26 cellular contexts compared by ENCODE assay signal in genomic region chr22:26391623-26392022, GRCh38.
"Had no signal": no experiment of that assay in that cellular context is flagged by ENCODE, and none has a peak within 500 bp of the region (broad histone marks: within the 10 kb centered on the region; RNA-seq: fewer than 3 reads in every experiment).

No MANE protein-coding gene starts in this region.

- H3K4me1 Mint-ChIP-seq: immature natural killer cell, mesothelial cell of epicardium had no signal

- H3K27me3 ChIP-seq: colonic mucosa, hepatocyte had no signal

- H3K9me3 ChIP-seq: colonic mucosa, esophagus squamous epithelium, gastroesophageal sphincter, heart left ventricle, left ventricle myocardium inferior, lower lobe of right lung, mucosa of descending colon had no signal

- H3K27ac Mint-ChIP-seq: dendritic cell treated with granulocyte-macrophage colony-stimulating factor and Interleukin-4, amounts not matched to agents 40 ng/mL and 50 ng/mL, for 4 days; effector memory CD8-positive, alpha-beta T cell; endodermal cell; immature natural killer cell; mesothelial cell of epicardium had no signal

- H3K79me2 ChIP-seq: hepatocyte had no signal

- H3K4me1 ChIP-seq: colonic mucosa, esophagus squamous epithelium, gastroesophageal sphincter, heart left ventricle, left ventricle myocardium inferior, lower lobe of right lung had no signal

- H3K4me2 ChIP-seq: hepatocyte had no signal

- H3K9me3 Mint-ChIP-seq: dendritic cell treated with granulocyte-macrophage colony-stimulating factor and Interleukin-4, amounts not matched to agents 40 ng/mL and 50 ng/mL, for 4 days; effector memory CD8-positive, alpha-beta T cell; endodermal cell; immature natural killer cell had no signal

- H3K4me3 Mint-ChIP-seq: dendritic cell treated with granulocyte-macrophage colony-stimulating factor and Interleukin-4, amounts not matched to agents 40 ng/mL and 50 ng/mL, for 4 days; effector memory CD8-positive, alpha-beta T cell; endodermal cell; immature natural killer cell; mesothelial cell of epicardium had no signal

- H3K27me3 Mint-ChIP-seq: dendritic cell treated with granulocyte-macrophage colony-stimulating factor and Interleukin-4, amounts not matched to agents 40 ng/mL and 50 ng/mL, for 4 days had no signal

- H3K36me3 ChIP-seq: colonic mucosa, esophagus squamous epithelium, gastroesophageal sphincter, heart left ventricle, left ventricle myocardium inferior, lower lobe of right lung had no signal

- H2AFZ ChIP-seq: hepatocyte had no signal

- H3K27ac ChIP-seq: colonic mucosa, epithelial cell of prostate, esophagus squamous epithelium, gastroesophageal sphincter, heart left ventricle, hepatocyte, left ventricle myocardium inferior, lower lobe of right lung had no signal

- ATAC-seq: effector memory CD8-positive, alpha-beta T cell; esophagus mucosa; gastroesophageal sphincter; heart left ventricle; left colon; left lobe of liver; lower lobe of right lung; mucosa of descending colon had no signal

- H3K4me3 ChIP-seq: colonic mucosa, esophagus squamous epithelium, gastroesophageal sphincter, heart left ventricle, hepatocyte, left ventricle myocardium inferior, lower lobe of right lung, mucosa of descending colon had no signal

- H3K36me3 Mint-ChIP-seq: immature natural killer cell, mesothelial cell of epicardium had no signal

- DNase-seq: colonic mucosa; cortex of kidney; effector CD8-positive, alpha-beta T cell; effector memory CD8-positive, alpha-beta T cell; endodermal cell; erythroblast; esophagus squamous epithelium; foreskin fibroblast; heart left ventricle; hypothalamus; immature natural killer cell; islet precursor cell; kidney; kidney glomerular epithelial cell; left colon; left ventricle myocardium inferior; lower lobe of right lung; mesenchymal stem cell; mucosa of descending colon had no signal
